ENCODE assay signal across 8 cellular contexts in genomic region chr20:59221881-59222238, GRCh38. TPM values are rescaled to one million over a fixed set of nuclear protein-coding genes. Genes with fewer than 3 reads are reported as not detected.
DNase-seq lines count a peak whose midpoint lies in the region; ATAC-seq and TF ChIP-seq lines count a peak whose summit lies in the region.

No MANE protein-coding gene starts in this region.

- no peak for TF ChIP-seq EP300 in esophagus muscularis mucosa (IDR thresholded peaks at IDR 0.05)

- intact Hi-C loops in PC-9 (cut with micrococcal nuclease; ENCODE audit: unreplicated experiment), result loop anchor here (1.0 to 5.0 kb wide), 4 partner anchors 133 to 985 kb away; no protein-coding TSS in a partner anchor
- intact Hi-C loops in esophagus muscularis mucosa (cut with DNase I), result loop anchor here (2.0 kb wide), 2 partner anchors 133 to 351 kb away; no protein-coding TSS in a partner anchor

- DNase-seq in COR-L47 (lab: John Stamatoyannopoulos, UW) (peak; percentile 12), PC-9 (no peak), esophagus muscularis mucosa (ENCODE audit: extremely low spot score) (no peak), GM10248 (ENCODE audit: extremely low spot score) (no peak), HPDE6-E6E7 (ENCODE audit: extremely low spot score) (no peak)

- 14% methylated on average over 12 of the region's 12 CpGs for WGBS in esophagus muscularis mucosa

- no peaks in the 10 kb centered on the region for H3K9me2 ChIP-seq in PC-9 (ENCODE audit: insufficient read depth)

- TF ChIP-seq POLR2A in esophagus muscularis mucosa (IDR thresholded peaks at IDR 0.05; ENCODE audit: low read depth), result no peak

- no peaks in the 10 kb centered on the region for H3K36me3 ChIP-seq in PC-9 (ENCODE audit: low read depth)
- no peaks in the 10 kb centered on the region for H3K36me3 ChIP-seq in esophagus muscularis mucosa
- H3K36me3 ChIP-seq in parathyroid adenoma (ENCODE audit: control insufficient read depth, insufficient read depth, low read length), result no peaks in the 10 kb centered on the region

- H3K4me1 ChIP-seq in PC-9 (replicated peaks; ENCODE audit: insufficient read depth) (no peaks in the 10 kb centered on the region), esophagus muscularis mucosa (peaks cover 10 to 25% (median 22%) of the 10 kb centered on the region in 4 donors), parathyroid adenoma (no peaks in the 10 kb centered on the region)

- no peaks in the 10 kb centered on the region for H3F3A ChIP-seq in PC-9 (ENCODE audit: insufficient read depth, low read depth)

- H3K27ac ChIP-seq in PC-9 (no peak overlapping the region), esophagus muscularis mucosa (replicated peaks in 1 of 4) (peak overlapping the region; percentile 45 to 70 (median 51)), parathyroid adenoma (no peak overlapping the region)

- BruUV-seq in PC-9 (replicated peaks; lab: Mats Ljungman, UMichigan), result no TSS peak

- H3K4me2 ChIP-seq in PC-9, result peak overlapping the region; percentile 78
- peak overlapping the region; percentile 82 for H3K4me2 ChIP-seq in parathyroid adenoma (ENCODE audit: low read length)

- H4K20me1 ChIP-seq in PC-9 (ENCODE audit: insufficient read depth), result no peaks in the 10 kb centered on the region

- H3K4me3 ChIP-seq in PC-9, result peak overlapping the region; percentile 50; the same call in 1 of the 2 replicates
- H3K4me3 ChIP-seq in esophagus muscularis mucosa, result peak overlapping the region; percentile 56 to 62 (median 58)
- H3K4me3 ChIP-seq in parathyroid adenoma (ENCODE audit: low read depth, low read length), result peak overlapping the region; percentile 59

- H3K79me2 ChIP-seq in PC-9 (ENCODE audit: low read depth) (no peaks in the 10 kb centered on the region), parathyroid adenoma (no peaks in the 10 kb centered on the region)

- TF ChIP-seq CTCF in PC-9 (conservative IDR thresholded peaks at IDR 0.05) (no peak), esophagus muscularis mucosa (IDR thresholded peaks at IDR 0.05) (no peak), parathyroid adenoma (IDR thresholded peaks at IDR 0.05) (no peak), GM10248 (IDR thresholded peaks at IDR 0.05; ENCODE audit: control extremely low read depth, extremely low read depth, low read depth, missing control alignments) (no peak)

- POLR2A ChIA-PET in PC-9 (lab: Charles Lee; ENCODE audit: unreplicated experiment) (no interaction called here), GM10248 (lab: Yijun Ruan, JAX) (no interaction called here)

- H3K9ac ChIP-seq in parathyroid adenoma, result no peak overlapping the region

- CTCF ChIA-PET in PC-9 (lab: Charles Lee), result interaction anchor here (0.6 to 2.3 kb wide), 9 partner anchors 82 to 932 kb away, joined by 3 to 7 read pairs (median 5); no protein-coding TSS in a partner anchor
- CTCF ChIA-PET in GM10248 (lab: Yijun Ruan, JAX), result interaction anchor here (1.0 to 5.1 kb wide), 27 partner anchors 8 to 743 kb away, joined by 3 to 42 read pairs (median 4); no protein-coding TSS in a partner anchor

- peak overlapping the region; percentile 66; the same call in 1 of the 2 replicates for H2AFZ ChIP-seq in PC-9
- H2AFZ ChIP-seq in parathyroid adenoma, result peak overlapping the region; percentile 84

- ATAC-seq in GM21381 (IDR thresholded peaks at IDR 0.05; ENCODE audit: unreplicated experiment) (no peak), HG02870 (IDR thresholded peaks at IDR 0.05; ENCODE audit: unreplicated experiment) (no peak)

- H3K9me3 ChIP-seq in PC-9 (ENCODE audit: insufficient read depth, low read depth) (no peaks in the 10 kb centered on the region), esophagus muscularis mucosa (no peaks in the 10 kb centered on the region), parathyroid adenoma (ENCODE audit: control insufficient read depth, low read length) (no peaks in the 10 kb centered on the region)

- H3K27me3 ChIP-seq in PC-9 (ENCODE audit: insufficient read depth, low read depth), result peaks cover 97% of the 10 kb centered on the region
- peaks cover 0 to 54% (median 0%) of the 10 kb centered on the region in 4 donors for H3K27me3 ChIP-seq in esophagus muscularis mucosa
- peaks cover 4% of the 10 kb centered on the region for H3K27me3 ChIP-seq in parathyroid adenoma (ENCODE audit: control insufficient read depth, insufficient read depth, low read length)

RNA-seq across cellular contexts. Expression of gene ZNF831, which starts 58.2 kb away (rescaled TPM):
- total RNA-seq in PC-9 (2021), result not detected in 2 replicates
- 1 to 10 TPM in 1 of 4 donors, under 1 TPM in 3; 0.34 to 1.3 (median 0.56) TPM for total RNA-seq in esophagus muscularis mucosa

Comparison
In these comparisons a context has a peak if more than half of its experiments do, and no peak if none do; other contexts are left out.
1. H3K27ac ChIP-seq: peak in esophagus muscularis mucosa (4 of 4); none in PC-9 (single experiment) and parathyroid adenoma (single experiment).
2. Peak in every context shown above with its lines, with median percentiles within 50 percentile points of each other: H3K4me3 ChIP-seq.